In the genomic region with DNA sequence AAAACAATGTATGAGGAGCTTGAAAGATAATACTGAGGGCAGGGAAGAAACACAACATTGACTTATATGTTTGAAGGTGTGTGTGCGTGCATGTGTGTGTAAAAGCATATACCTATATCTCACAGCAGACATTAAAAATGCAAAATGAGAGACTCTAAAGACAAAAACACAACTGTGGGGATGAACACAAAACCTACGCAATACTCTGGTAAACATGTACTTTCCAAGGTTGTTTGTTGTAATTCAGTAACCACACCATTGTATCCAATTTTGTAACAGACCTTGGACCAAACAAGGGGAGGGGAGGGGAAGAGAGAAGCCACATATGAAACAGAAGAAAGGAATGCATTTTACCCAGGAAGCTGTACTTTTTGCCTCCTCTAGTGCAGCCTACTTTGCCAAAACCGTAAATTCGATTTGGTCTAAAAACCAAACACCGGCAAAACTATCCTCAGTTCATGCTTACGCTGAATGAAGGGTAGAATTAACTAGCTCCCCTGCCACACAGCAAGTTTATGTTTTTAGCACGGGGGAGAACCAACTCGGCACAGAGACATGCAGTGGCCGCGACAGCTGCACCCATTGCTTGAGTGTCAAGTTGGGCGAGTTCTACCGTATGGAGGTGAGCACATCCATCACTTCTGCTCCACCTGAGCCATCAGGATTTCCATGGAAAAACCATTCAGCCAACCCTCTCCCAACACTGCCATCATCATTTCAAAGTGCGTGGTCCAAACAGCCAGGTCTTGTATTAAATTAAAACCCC, we compare ENCODE assay signal across 1 cellular context.
TF ChIP-seq lines count a peak whose summit lies in the region.

No MANE protein-coding gene starts in this region.

TF ChIP-seq in HepG2, 621 proteins besides CTCF, POLR2A, EP300 and RAD21 (continued from another document and continues in another):
- TF ChIP-seq, protein P1, sequence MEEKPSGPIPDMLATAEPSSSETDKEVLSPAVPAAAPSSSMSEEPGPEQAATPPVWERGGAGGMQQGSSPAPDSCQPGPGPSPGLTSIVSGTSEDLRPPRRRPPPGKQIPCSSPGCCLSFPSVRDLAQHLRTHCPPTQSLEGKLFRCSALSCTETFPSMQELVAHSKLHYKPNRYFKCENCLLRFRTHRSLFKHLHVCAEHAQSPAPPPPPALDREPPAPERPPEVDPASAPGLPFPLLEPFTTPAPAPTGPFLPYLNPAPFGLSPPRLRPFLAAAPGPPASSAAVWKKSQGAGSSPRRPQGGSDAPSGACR (CRISPR knock-in tag; IDR thresholded peaks at IDR 0.05), result no peak
- TF ChIP-seq, protein P2, sequence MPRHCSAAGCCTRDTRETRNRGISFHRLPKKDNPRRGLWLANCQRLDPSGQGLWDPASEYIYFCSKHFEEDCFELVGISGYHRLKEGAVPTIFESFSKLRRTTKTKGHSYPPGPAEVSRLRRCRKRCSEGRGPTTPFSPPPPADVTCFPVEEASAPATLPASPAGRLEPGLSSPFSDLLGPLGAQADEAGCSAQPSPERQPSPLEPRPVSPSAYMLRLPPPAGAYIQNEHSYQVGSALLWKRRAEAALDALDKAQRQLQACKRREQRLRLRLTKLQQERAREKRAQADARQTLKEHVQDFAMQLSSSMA (CRISPR knock-in tag; IDR thresholded peaks at IDR 0.05), result no peak
- TF ChIP-seq ZNF816 (CRISPR knock-in tag; IDR thresholded peaks at IDR 0.05; ENCODE audit: borderline replicate concordance) (peak; percentile 77; the same call in 1 of the 2 replicates), ZNF10 (CRISPR knock-in tag; IDR thresholded peaks at IDR 0.05; ENCODE audit: borderline replicate concordance, low read depth) (no peak), ZNF335 (CRISPR knock-in tag; IDR thresholded peaks at IDR 0.05) (no peak), SRSF4 (IDR thresholded peaks at IDR 0.05; ENCODE audit: low read depth, low read length, poor library complexity, severe bottlenecking) (no peak), SMARCE1 (IDR thresholded peaks at IDR 0.05; ENCODE audit: borderline replicate concordance) (no peak), IRF2 (CRISPR knock-in tag; IDR thresholded peaks at IDR 0.05) (peak; percentile 92), RFX5 (IDR thresholded peaks at IDR 0.05; ENCODE audit: low read depth, low read length) (no peak), NR2F6 (IDR thresholded peaks at IDR 0.05) (peak; percentile 48), NR2F6 (CRISPR knock-in tag; IDR thresholded peaks at IDR 0.05) (peak; percentile 68; the same call in 1 of the 2 replicates), ZNF292 (CRISPR knock-in tag; IDR thresholded peaks at IDR 0.05; ENCODE audit: borderline replicate concordance, low read depth) (peak; percentile 90; the same call in 1 of the 2 replicates), ZFP82 (CRISPR knock-in tag; IDR thresholded peaks at IDR 0.05; ENCODE audit: borderline replicate concordance) (no peak), MED1 (CRISPR knock-in tag; IDR thresholded peaks at IDR 0.05) (peak; percentile 90), ZNF841 (CRISPR knock-in tag; IDR thresholded peaks at IDR 0.05; ENCODE audit: borderline replicate concordance) (no peak), ZSCAN29 (CRISPR knock-in tag; conservative IDR thresholded peaks at IDR 0.05) (0 out of 2 replicates have a peak, but pooled peaks have one; percentile 71), ZNF552 (CRISPR knock-in tag; IDR thresholded peaks at IDR 0.05; ENCODE audit: borderline replicate concordance) (no peak), RARG (CRISPR knock-in tag; IDR thresholded peaks at IDR 0.05; ENCODE audit: low read depth) (no peak), ZNF652 (CRISPR knock-in tag; IDR thresholded peaks at IDR 0.05; ENCODE audit: borderline replicate concordance, low read depth) (peak; percentile 51; the same call in 1 of the 2 replicates), HNRNPLL (IDR thresholded peaks at IDR 0.05; ENCODE audit: low read depth, low read length, poor library complexity, severe bottlenecking) (no peak), GATAD2A (CRISPR knock-in tag; IDR thresholded peaks at IDR 0.05) (peak; percentile 96), ISL2 (CRISPR knock-in tag; IDR thresholded peaks at IDR 0.05) (peak; percentile 83; the same call in 1 of the 2 replicates), ZNF230 (CRISPR knock-in tag; IDR thresholded peaks at IDR 0.05) (0 out of 2 replicates have a peak, but pooled peaks have one; percentile 50), ONECUT2 (CRISPR knock-in tag; IDR thresholded peaks at IDR 0.05) (0 out of 2 replicates have a peak, but pooled peaks have one; percentile 16)
- TF ChIP-seq, protein P3, sequence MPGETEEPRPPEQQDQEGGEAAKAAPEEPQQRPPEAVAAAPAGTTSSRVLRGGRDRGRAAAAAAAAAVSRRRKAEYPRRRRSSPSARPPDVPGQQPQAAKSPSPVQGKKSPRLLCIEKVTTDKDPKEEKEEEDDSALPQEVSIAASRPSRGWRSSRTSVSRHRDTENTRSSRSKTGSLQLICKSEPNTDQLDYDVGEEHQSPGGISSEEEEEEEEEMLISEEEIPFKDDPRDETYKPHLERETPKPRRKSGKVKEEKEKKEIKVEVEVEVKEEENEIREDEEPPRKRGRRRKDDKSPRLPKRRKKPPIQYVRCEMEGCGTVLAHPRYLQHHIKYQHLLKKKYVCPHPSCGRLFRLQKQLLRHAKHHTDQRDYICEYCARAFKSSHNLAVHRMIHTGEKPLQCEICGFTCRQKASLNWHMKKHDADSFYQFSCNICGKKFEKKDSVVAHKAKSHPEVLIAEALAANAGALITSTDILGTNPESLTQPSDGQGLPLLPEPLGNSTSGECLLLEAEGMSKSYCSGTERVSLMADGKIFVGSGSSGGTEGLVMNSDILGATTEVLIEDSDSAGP (CRISPR knock-in tag; IDR thresholded peaks at IDR 0.05; ENCODE audit: borderline replicate concordance), result peak; percentile 28; the same call in 1 of the 2 replicates
- TF ChIP-seq, protein P4, sequence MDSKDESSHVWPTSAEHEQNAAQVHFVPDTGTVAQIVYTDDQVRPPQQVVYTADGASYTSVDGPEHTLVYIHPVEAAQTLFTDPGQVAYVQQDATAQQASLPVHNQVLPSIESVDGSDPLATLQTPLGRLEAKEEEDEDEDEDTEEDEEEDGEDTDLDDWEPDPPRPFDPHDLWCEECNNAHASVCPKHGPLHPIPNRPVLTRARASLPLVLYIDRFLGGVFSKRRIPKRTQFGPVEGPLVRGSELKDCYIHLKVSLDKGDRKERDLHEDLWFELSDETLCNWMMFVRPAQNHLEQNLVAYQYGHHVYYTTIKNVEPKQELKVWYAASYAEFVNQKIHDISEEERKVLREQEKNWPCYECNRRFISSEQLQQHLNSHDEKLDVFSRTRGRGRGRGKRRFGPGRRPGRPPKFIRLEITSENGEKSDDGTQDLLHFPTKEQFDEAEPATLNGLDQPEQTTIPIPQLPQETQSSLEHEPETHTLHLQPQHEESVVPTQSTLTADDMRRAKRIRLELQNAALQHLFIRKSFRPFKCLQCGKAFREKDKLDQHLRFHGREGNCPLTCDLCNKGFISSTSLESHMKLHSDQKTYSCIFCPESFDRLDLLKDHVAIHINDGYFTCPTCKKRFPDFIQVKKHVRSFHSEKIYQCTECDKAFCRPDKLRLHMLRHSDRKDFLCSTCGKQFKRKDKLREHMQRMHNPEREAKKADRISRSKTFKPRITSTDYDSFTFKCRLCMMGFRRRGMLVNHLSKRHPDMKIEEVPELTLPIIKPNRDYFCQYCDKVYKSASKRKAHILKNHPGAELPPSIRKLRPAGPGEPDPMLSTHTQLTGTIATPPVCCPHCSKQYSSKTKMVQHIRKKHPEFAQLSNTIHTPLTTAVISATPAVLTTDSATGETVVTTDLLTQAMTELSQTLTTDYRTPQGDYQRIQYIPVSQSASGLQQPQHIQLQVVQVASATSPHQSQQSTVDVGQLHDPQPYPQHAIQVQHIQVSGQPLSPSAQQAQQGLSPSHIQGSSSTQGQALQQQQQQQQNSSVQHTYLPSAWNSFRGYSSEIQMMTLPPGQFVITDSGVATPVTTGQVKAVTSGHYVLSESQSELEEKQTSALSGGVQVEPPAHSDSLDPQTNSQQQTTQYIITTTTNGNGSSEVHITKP (CRISPR knock-in tag; IDR thresholded peaks at IDR 0.05; ENCODE audit: low read depth), result peak; percentile 82
- TF ChIP-seq, protein P5, sequence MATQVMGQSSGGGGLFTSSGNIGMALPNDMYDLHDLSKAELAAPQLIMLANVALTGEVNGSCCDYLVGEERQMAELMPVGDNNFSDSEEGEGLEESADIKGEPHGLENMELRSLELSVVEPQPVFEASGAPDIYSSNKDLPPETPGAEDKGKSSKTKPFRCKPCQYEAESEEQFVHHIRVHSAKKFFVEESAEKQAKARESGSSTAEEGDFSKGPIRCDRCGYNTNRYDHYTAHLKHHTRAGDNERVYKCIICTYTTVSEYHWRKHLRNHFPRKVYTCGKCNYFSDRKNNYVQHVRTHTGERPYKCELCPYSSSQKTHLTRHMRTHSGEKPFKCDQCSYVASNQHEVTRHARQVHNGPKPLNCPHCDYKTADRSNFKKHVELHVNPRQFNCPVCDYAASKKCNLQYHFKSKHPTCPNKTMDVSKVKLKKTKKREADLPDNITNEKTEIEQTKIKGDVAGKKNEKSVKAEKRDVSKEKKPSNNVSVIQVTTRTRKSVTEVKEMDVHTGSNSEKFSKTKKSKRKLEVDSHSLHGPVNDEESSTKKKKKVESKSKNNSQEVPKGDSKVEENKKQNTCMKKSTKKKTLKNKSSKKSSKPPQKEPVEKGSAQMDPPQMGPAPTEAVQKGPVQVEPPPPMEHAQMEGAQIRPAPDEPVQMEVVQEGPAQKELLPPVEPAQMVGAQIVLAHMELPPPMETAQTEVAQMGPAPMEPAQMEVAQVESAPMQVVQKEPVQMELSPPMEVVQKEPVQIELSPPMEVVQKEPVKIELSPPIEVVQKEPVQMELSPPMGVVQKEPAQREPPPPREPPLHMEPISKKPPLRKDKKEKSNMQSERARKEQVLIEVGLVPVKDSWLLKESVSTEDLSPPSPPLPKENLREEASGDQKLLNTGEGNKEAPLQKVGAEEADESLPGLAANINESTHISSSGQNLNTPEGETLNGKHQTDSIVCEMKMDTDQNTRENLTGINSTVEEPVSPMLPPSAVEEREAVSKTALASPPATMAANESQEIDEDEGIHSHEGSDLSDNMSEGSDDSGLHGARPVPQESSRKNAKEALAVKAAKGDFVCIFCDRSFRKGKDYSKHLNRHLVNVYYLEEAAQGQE (IDR thresholded peaks at IDR 0.05; ENCODE audit: borderline replicate concordance in 1 of 2, low read depth in 1 of 2, low read length in 2 of 2), result peak in 1 of 2 experiments; percentile 16; a peak in 1 of 4 replicates
- TF ChIP-seq, protein P6, sequence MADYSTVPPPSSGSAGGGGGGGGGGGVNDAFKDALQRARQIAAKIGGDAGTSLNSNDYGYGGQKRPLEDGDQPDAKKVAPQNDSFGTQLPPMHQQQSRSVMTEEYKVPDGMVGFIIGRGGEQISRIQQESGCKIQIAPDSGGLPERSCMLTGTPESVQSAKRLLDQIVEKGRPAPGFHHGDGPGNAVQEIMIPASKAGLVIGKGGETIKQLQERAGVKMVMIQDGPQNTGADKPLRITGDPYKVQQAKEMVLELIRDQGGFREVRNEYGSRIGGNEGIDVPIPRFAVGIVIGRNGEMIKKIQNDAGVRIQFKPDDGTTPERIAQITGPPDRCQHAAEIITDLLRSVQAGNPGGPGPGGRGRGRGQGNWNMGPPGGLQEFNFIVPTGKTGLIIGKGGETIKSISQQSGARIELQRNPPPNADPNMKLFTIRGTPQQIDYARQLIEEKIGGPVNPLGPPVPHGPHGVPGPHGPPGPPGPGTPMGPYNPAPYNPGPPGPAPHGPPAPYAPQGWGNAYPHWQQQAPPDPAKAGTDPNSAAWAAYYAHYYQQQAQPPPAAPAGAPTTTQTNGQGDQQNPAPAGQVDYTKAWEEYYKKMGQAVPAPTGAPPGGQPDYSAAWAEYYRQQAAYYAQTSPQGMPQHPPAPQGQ (CRISPR knock-in tag; IDR thresholded peaks at IDR 0.05; ENCODE audit: borderline replicate concordance), result no peak
- TF ChIP-seq, protein P7, sequence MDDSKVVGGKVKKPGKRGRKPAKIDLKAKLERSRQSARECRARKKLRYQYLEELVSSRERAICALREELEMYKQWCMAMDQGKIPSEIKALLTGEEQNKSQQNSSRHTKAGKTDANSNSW (CRISPR knock-in tag; IDR thresholded peaks at IDR 0.05; ENCODE audit: borderline replicate concordance), result no peak
- TF ChIP-seq, protein P8, sequence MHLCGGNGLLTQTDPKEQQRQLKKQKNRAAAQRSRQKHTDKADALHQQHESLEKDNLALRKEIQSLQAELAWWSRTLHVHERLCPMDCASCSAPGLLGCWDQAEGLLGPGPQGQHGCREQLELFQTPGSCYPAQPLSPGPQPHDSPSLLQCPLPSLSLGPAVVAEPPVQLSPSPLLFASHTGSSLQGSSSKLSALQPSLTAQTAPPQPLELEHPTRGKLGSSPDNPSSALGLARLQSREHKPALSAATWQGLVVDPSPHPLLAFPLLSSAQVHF (CRISPR knock-in tag; IDR thresholded peaks at IDR 0.05), result no peak
- TF ChIP-seq, protein P9, sequence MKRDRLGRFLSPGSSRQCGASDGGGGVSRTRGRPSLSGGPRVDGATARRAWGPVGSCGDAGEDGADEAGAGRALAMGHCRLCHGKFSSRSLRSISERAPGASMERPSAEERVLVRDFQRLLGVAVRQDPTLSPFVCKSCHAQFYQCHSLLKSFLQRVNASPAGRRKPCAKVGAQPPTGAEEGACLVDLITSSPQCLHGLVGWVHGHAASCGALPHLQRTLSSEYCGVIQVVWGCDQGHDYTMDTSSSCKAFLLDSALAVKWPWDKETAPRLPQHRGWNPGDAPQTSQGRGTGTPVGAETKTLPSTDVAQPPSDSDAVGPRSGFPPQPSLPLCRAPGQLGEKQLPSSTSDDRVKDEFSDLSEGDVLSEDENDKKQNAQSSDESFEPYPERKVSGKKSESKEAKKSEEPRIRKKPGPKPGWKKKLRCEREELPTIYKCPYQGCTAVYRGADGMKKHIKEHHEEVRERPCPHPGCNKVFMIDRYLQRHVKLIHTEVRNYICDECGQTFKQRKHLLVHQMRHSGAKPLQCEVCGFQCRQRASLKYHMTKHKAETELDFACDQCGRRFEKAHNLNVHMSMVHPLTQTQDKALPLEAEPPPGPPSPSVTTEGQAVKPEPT (CRISPR knock-in tag; IDR thresholded peaks at IDR 0.05; ENCODE audit: low read depth), result peak; percentile 80; the same call in 1 of the 2 replicates
- TF ChIP-seq, protein P10, sequence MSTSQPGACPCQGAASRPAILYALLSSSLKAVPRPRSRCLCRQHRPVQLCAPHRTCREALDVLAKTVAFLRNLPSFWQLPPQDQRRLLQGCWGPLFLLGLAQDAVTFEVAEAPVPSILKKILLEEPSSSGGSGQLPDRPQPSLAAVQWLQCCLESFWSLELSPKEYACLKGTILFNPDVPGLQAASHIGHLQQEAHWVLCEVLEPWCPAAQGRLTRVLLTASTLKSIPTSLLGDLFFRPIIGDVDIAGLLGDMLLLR (CRISPR knock-in tag; IDR thresholded peaks at IDR 0.05), result no peak
- TF ChIP-seq, protein P11, sequence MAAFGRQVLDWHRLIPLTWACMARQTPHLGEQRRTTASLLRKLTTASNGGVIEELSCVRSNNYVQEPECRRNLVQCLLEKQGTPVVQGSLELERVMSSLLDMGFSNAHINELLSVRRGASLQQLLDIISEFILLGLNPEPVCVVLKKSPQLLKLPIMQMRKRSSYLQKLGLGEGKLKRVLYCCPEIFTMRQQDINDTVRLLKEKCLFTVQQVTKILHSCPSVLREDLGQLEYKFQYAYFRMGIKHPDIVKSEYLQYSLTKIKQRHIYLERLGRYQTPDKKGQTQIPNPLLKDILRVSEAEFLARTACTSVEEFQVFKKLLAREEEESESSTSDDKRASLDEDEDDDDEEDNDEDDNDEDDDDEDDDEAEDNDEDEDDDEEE (CRISPR knock-in tag; IDR thresholded peaks at IDR 0.05), result 0 out of 2 replicates have a peak, but pooled peaks have one; percentile 24
- TF ChIP-seq, protein P12, sequence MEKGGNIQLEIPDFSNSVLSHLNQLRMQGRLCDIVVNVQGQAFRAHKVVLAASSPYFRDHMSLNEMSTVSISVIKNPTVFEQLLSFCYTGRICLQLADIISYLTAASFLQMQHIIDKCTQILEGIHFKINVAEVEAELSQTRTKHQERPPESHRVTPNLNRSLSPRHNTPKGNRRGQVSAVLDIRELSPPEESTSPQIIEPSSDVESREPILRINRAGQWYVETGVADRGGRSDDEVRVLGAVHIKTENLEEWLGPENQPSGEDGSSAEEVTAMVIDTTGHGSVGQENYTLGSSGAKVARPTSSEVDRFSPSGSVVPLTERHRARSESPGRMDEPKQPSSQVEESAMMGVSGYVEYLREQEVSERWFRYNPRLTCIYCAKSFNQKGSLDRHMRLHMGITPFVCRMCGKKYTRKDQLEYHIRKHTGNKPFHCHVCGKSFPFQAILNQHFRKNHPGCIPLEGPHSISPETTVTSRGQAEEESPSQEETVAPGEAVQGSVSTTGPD (CRISPR knock-in tag; IDR thresholded peaks at IDR 0.05), result peak; percentile 98
